Comparison of ENCODE assay signal across 21 cellular contexts in genomic region chr16:84967828-84968227, GRCh38. TPM values are rescaled to one million over a fixed set of nuclear protein-coding genes. Genes with fewer than 3 reads are reported as not detected.
A peak's percentile ranks its signal among the peaks of the same experiment; 100 is the strongest.
DNase-seq lines count a peak whose midpoint lies in the region; ATAC-seq and TF ChIP-seq lines count a peak whose summit lies in the region.
"Had no signal": no experiment of that assay in that cellular context is flagged by ENCODE, and none has a peak within 500 bp of the region (broad histone marks: within the 10 kb centered on the region; RNA-seq: fewer than 3 reads in every experiment).

No MANE protein-coding gene starts in this region.

- H3K4me1 ChIP-seq in IMR-90 (ENCODE audit: control insufficient read depth, insufficient read depth, low read length) (peaks cover 5% of the 10 kb centered on the region), hepatocyte (ENCODE audit: insufficient read depth) (peaks cover 16% of the 10 kb centered on the region), trophoblast cell (ENCODE audit: control insufficient read depth in 1 of 2, insufficient read depth in 2 of 2, low read length in 2 of 2) (peaks cover 20 to 24% of the 10 kb centered on the region in 2 experiments)

- no peaks in the 10 kb centered on the region for H3K36me3 ChIP-seq in IMR-90 (ENCODE audit: control insufficient read depth, insufficient read depth, low read length)
- no peaks in the 10 kb centered on the region for H3K36me3 ChIP-seq in hepatocyte (replicated peaks; ENCODE audit: insufficient read depth, low read depth)
- H3K36me3 ChIP-seq in trophoblast cell (ENCODE audit: control insufficient read depth in 1 of 2, insufficient read depth in 2 of 2, low read length in 2 of 2), result no peaks in the 10 kb centered on the region
- H3K36me3 ChIP-seq: BLaER1 treated with 17β-estradiol and CSF1 and Interleukin-3, amounts not matched to agents 10 nM and 100 nM had no signal

- H3K27me3 ChIP-seq in IMR-90 (ENCODE audit: control insufficient read depth, insufficient read depth, low read length), result peaks cover 6% of the 10 kb centered on the region; the same call in 1 of the 2 replicates
- H3K27me3 ChIP-seq in hepatocyte, result no peaks in the 10 kb centered on the region
- no peaks in the 10 kb centered on the region for H3K27me3 ChIP-seq in trophoblast cell (ENCODE audit: insufficient read depth, low read length)

- peak overlapping the region; percentile 64; the same call in 1 of the 2 replicates for H2AK5ac ChIP-seq in IMR-90 (ENCODE audit: low read depth, low read length)
- no peak overlapping the region for H2AK5ac ChIP-seq in trophoblast cell (ENCODE audit: low read length)

- peak overlapping the region; percentile 16; the same call in 1 of the 2 replicates for H2BK20ac ChIP-seq in IMR-90 (ENCODE audit: low read depth, low read length)

- BruUV-seq in IMR-90 (replicated peaks; lab: Mats Ljungman, UMichigan), result no TSS peak

- no peak overlapping the region for H4K12ac ChIP-seq in trophoblast cell (ENCODE audit: low read depth, low read length)

- H3K79me2 ChIP-seq in hepatocyte (no peaks in the 10 kb centered on the region), trophoblast cell (ENCODE audit: control insufficient read depth, insufficient read depth, low read length, poor library complexity) (peaks cover 7% of the 10 kb centered on the region)

- in situ Hi-C loops in IMR-90 (cut with MboI; ENCODE audit: low sequenced_read_pairs), result loop anchor here (5.0 to 25.0 kb wide), 2 partner anchors 211 to 331 kb away; partner anchors contain the start of gene KLHL36

- no peak overlapping the region for H2BK5ac ChIP-seq in IMR-90 (ENCODE audit: low read depth, low read length, poor library complexity, severe bottlenecking)
- H2BK5ac ChIP-seq in trophoblast cell (ENCODE audit: low read depth, low read length, poor library complexity), result peak overlapping the region; percentile 42

- H4K5ac ChIP-seq in IMR-90 (ENCODE audit: low read depth, low read length), result no peak overlapping the region

- H2BK12ac ChIP-seq in trophoblast cell (ENCODE audit: low read length), result peak overlapping the region; percentile 26

- no peak for TF ChIP-seq POLR2A in IMR-90 (IDR thresholded peaks at IDR 0.05; ENCODE audit: low read depth, low read length)

- H3K18ac ChIP-seq in IMR-90 (ENCODE audit: low read depth, low read length) (no peak overlapping the region), trophoblast cell (ENCODE audit: low read length) (peak overlapping the region; percentile 3)

- H4K20me1 ChIP-seq in IMR-90 (ENCODE audit: insufficient read depth, low read length), result no peaks in the 10 kb centered on the region
- no peaks in the 10 kb centered on the region for H4K20me1 ChIP-seq in hepatocyte (ENCODE audit: insufficient read depth, poor library complexity, severe bottlenecking)

- H2BK120ac ChIP-seq in IMR-90 (ENCODE audit: low read depth, low read length) (no peak overlapping the region), trophoblast cell (ENCODE audit: insufficient read depth, low read length, poor library complexity) (peak overlapping the region; percentile 61)

- H3K14ac ChIP-seq in IMR-90 (replicated peaks; ENCODE audit: low read depth, low read length), result no peak overlapping the region
- no peak overlapping the region for H3K14ac ChIP-seq in trophoblast cell (ENCODE audit: low read length)

- 70% methylated on average over 10 of the region's 16 CpGs; no CpG with 5 or more reads in 1 of the 2 experiments for WGBS in IMR-90 (ENCODE audit: extremely low coverage in 2 of 2, insufficient read length in 1 of 2), 2 experiments
- 55% methylated on average over 16 of the region's 16 CpGs for WGBS in hepatocyte (ENCODE audit: low lambda C conversion rate, missing lambda C conversion rate)
- WGBS in trophoblast cell (ENCODE audit: extremely low coverage, insufficient coverage, insufficient read length), result no CpG with 5 or more reads among the region's 16 CpGs

- H3K4ac ChIP-seq in IMR-90 (ENCODE audit: low read depth, low read length), result no peak overlapping the region; the same call in 1 of the 2 replicates
- H3K4ac ChIP-seq in trophoblast cell (ENCODE audit: low read depth, low read length), result no peak overlapping the region

- no peak for DNase-seq in IMR-90
- peak; percentile 98 for DNase-seq in amniotic epithelial cell (ENCODE audit: low read depth)
- peak; percentile 80 for DNase-seq in hepatocyte (ENCODE audit: low spot score)
- DNase-seq in trophoblast cell, result peak; percentile 85 to 92
- DNase-seq in NCI-H128 (lab: John Stamatoyannopoulos, UW; ENCODE audit: unreplicated experiment), result no peak
- no peak for DNase-seq in HPDE6-E6E7 (ENCODE audit: extremely low spot score)
- DNase-seq in stimulated activated CD4-positive, alpha-beta T cell treated with anti-CD3 and anti-CD28 coated beads, Interleukin-2, amount 100 ng/mL, for 48 hours, result no peak
- DNase-seq: CD8-positive, alpha-beta T cell; GOT3; MV-4-11; NCI-H1105 treated with DMSO at 0.1 percent for 48 hours; NCI-H1694; NCI-H2081; NCI-H2171; NCI-H345; NCI-H524 treated with DMSO at 0.1 percent for 48 hours; NCI-H82; SHP77 treated with DMSO at 0.1 percent for 48 hours; SK-N-SH had no signal

- H3K9me3 ChIP-seq in IMR-90 (ENCODE audit: control insufficient read depth, insufficient read depth, low read length), result no peaks in the 10 kb centered on the region
- no peaks in the 10 kb centered on the region for H3K9me3 ChIP-seq in hepatocyte (ENCODE audit: low read depth)
- H3K9me3 ChIP-seq in trophoblast cell (ENCODE audit: insufficient read depth, low read depth, low read length), result peaks cover 6% of the 10 kb centered on the region
- H3K9me3 ChIP-seq: BLaER1 treated with 17β-estradiol and CSF1 and Interleukin-3, amounts not matched to agents 10 nM and 100 nM; SK-N-SH had no signal

- H2AFZ ChIP-seq in IMR-90 (replicated peaks; ENCODE audit: low read length, poor library complexity) (peak overlapping the region; percentile 51), hepatocyte (no peak overlapping the region), trophoblast cell (ENCODE audit: insufficient read depth, low read length, poor library complexity) (no peak overlapping the region)

- no peak overlapping the region for H4K8ac ChIP-seq in IMR-90 (ENCODE audit: low read depth in 2 of 2, low read length in 2 of 2)
- no peak overlapping the region for H4K8ac ChIP-seq in trophoblast cell (ENCODE audit: low read depth, low read length)

- H2AK9ac ChIP-seq in IMR-90 (replicated peaks; ENCODE audit: low read depth, low read length, poor library complexity), result peak overlapping the region; percentile 42

- H3K23ac ChIP-seq in IMR-90 (ENCODE audit: low read depth, low read length) (no peak overlapping the region), trophoblast cell (ENCODE audit: low read length) (no peak overlapping the region)

- H2BK15ac ChIP-seq in IMR-90 (ENCODE audit: low read depth, low read length), result no peak overlapping the region

- no peak overlapping the region for H3K4me2 ChIP-seq in IMR-90 (ENCODE audit: low read depth, low read length)
- no peak overlapping the region for H3K4me2 ChIP-seq in hepatocyte
- H3K4me2 ChIP-seq in trophoblast cell (ENCODE audit: low read length), result no peak overlapping the region
- H3K4me2 ChIP-seq: BLaER1 treated with 17β-estradiol and CSF1 and Interleukin-3, amounts not matched to agents 10 nM and 100 nM; SK-N-SH had no signal

- H3K27ac ChIP-seq in IMR-90 (ENCODE audit: insufficient read depth, low read length), result no peak overlapping the region
- peak overlapping the region; percentile 88 for H3K27ac ChIP-seq in hepatocyte
- H3K27ac ChIP-seq in trophoblast cell (ENCODE audit: low read depth, low read length), result peak overlapping the region; percentile 90
- H3K27ac ChIP-seq: BLaER1 treated with 17β-estradiol and CSF1 and Interleukin-3, amounts not matched to agents 10 nM and 100 nM had no signal

- no peak overlapping the region for H4K91ac ChIP-seq in IMR-90 (ENCODE audit: insufficient read depth, low read depth, low read length)
- peak overlapping the region; percentile 82 for H4K91ac ChIP-seq in trophoblast cell (ENCODE audit: low read depth, low read length)

- H3K4me3 ChIP-seq in IMR-90 (ENCODE audit: insufficient read depth, low read depth, low read length) (no peak overlapping the region), hepatocyte (no peak overlapping the region), trophoblast cell (ENCODE audit: low read depth, low read length) (no peak overlapping the region)
- H3K4me3 ChIP-seq: BLaER1 treated with 17β-estradiol and CSF1 and Interleukin-3, amounts not matched to agents 10 nM and 100 nM had no signal

- peaks cover 12% of the 10 kb centered on the region for H3K9me1 ChIP-seq in IMR-90 (ENCODE audit: insufficient read depth, low read length)

- no peak for TF ChIP-seq RAD21 in IMR-90 (IDR thresholded peaks at IDR 0.05; ENCODE audit: low read length)

- POLR2A ChIA-PET in IMR-90 (lab: Charles Lee; ENCODE audit: unreplicated experiment), result no interaction called here

- no peak overlapping the region for H3K56ac ChIP-seq in IMR-90 (ENCODE audit: extremely low read depth, insufficient read depth, low read length)

- H3K79me1 ChIP-seq in IMR-90 (ENCODE audit: low read depth in 1 of 2, low read length in 2 of 2) (peaks cover 0 to 14% of the 10 kb centered on the region in 2 experiments; a peak in 3 of 4 replicates), trophoblast cell (ENCODE audit: low read length) (peaks cover 41% of the 10 kb centered on the region)

- no peaks in the 10 kb centered on the region for H3K9me2 ChIP-seq in hepatocyte (replicated peaks; ENCODE audit: insufficient read depth)
- H3K9me2 ChIP-seq: SK-N-SH had no signal

- TF ChIP-seq CTCF in IMR-90 (conservative IDR thresholded peaks at IDR 0.05; ENCODE audit: low read depth, low read length) (no peak), hepatocyte (IDR thresholded peaks at IDR 0.05; ENCODE audit: poor library complexity) (no peak)

- H3K9ac ChIP-seq in IMR-90 (ENCODE audit: low read depth, low read length) (no peak overlapping the region), trophoblast cell (ENCODE audit: low read length) (no peak overlapping the region)
- H3K9ac ChIP-seq: SK-N-SH had no signal

- dilution Hi-C loops in IMR-90 (cut with HindIII; ENCODE audit: low sequenced_read_pairs, unreplicated experiment), result no loop called here

- ATAC-seq in IMR-90 (ENCODE audit: low read depth), result no peak
- ATAC-seq: CD8-positive, alpha-beta T cell; HCT116 had no signal

- intact Hi-C loops in IMR-90 (cut with micrococcal nuclease), result loop anchor here (10.0 kb wide), 1 partner anchor 453 kb away; no protein-coding TSS in a partner anchor

- CTCF ChIA-PET in IMR-90 (lab: Yijun Ruan, JAX), result interaction anchor here (2.0 kb wide), 1 partner anchor 214 kb away, joined by 8 read pairs; no protein-coding TSS in a partner anchor

RNA-seq across cellular contexts. Expression of gene ZDHHC7, which starts 43.5 kb away (rescaled TPM):
- total RNA-seq in IMR-90 (2012; rRNA removed) (80.1 and 81.1 TPM in 2 replicates), hepatocyte (59.2 and 65.2 TPM in 2 replicates)
- polyA plus RNA-seq in IMR-90 (2012; rRNA removed) (97.1 and 104 TPM in 2 replicates), hepatocyte (50.0 and 51.4 TPM in 2 replicates)
- 86.7 and 88.8 TPM in 2 replicates for polyA plus RNA-seq in IMR-90 (2012; cell fraction: cytosol; rRNA removed)
- 63.2 and 114 TPM in 2 replicates for polyA plus RNA-seq in IMR-90 (2012; cell fraction: nucleus; rRNA removed; ENCODE audit: low replicate concordance)
- 46.3 and 46.6 TPM in 2 replicates for polyA plus RNA-seq in trophoblast cell (2013)

RNA-seq across cellular contexts. Expression of gene KIAA0513, which starts 59.8 kb away (rescaled TPM):
- total RNA-seq in IMR-90 (2012; rRNA removed) (9.5 and 10.3 TPM in 2 replicates), hepatocyte (6.9 and 14.9 TPM in 2 replicates)
- polyA plus RNA-seq in IMR-90 (2012; rRNA removed) (9.5 and 11.4 TPM in 2 replicates), hepatocyte (8.1 and 10.1 TPM in 2 replicates)
- 5.7 and 7.2 TPM in 2 replicates for polyA plus RNA-seq in IMR-90 (2012; cell fraction: cytosol; rRNA removed)
- 10.8 and 15.5 TPM in 2 replicates for polyA plus RNA-seq in IMR-90 (2012; cell fraction: nucleus; rRNA removed; ENCODE audit: low replicate concordance)
- 11.0 and 11.8 TPM in 2 replicates for polyA plus RNA-seq in trophoblast cell (2013)

Comparison
In these comparisons a context has a peak if more than half of its experiments do, and no peak if none do; other contexts are left out.
1. DNase-seq: peak in amniotic epithelial cell (single experiment), hepatocyte (single experiment) and trophoblast cell (2 of 2); none in IMR-90 (single experiment), NCI-H128 (single experiment), HPDE6-E6E7 (single experiment) and stimulated activated CD4-positive, alpha-beta T cell treated with anti-CD3 and anti-CD28 coated beads, Interleukin-2, amount 100 ng/mL, for 48 hours (0 of 2).